Comparison of ENCODE assay signal across 13 cellular contexts in genomic region chr5:172856336-172856735, GRCh38. TPM values are rescaled to one million over a fixed set of nuclear protein-coding genes. Genes with fewer than 3 reads are reported as not detected.
DNase-seq lines count a peak whose midpoint lies in the region; ATAC-seq and TF ChIP-seq lines count a peak whose summit lies in the region.
"Had no signal": no experiment of that assay in that cellular context is flagged by ENCODE, and none has a peak within 500 bp of the region (broad histone marks: within the 10 kb centered on the region; RNA-seq: fewer than 3 reads in every experiment).

No MANE protein-coding gene starts in this region.

- no peak overlapping the region for H4K5ac ChIP-seq in H9 (ENCODE audit: insufficient read length, low read depth, low read length)

- H3K9me3 Mint-ChIP-seq in H9 (no peaks in the 10 kb centered on the region), brain (no peaks in the 10 kb centered on the region), memory B cell (no peaks in the 10 kb centered on the region)

- no peak overlapping the region for H3K4me3 Mint-ChIP-seq in H9
- no peak overlapping the region for H3K4me3 Mint-ChIP-seq in brain
- no peak overlapping the region for H3K4me3 Mint-ChIP-seq in memory B cell

- H2BK15ac ChIP-seq in H9 (ENCODE audit: low read depth, low read length), result no peak overlapping the region

- H4K91ac ChIP-seq in H9 (ENCODE audit: insufficient read length, low read depth, low read length), result no peak overlapping the region

- no peak overlapping the region for H2BK12ac ChIP-seq in H9 (ENCODE audit: insufficient read length, low read depth, low read length)

- H3K4me1 ChIP-seq in H9 (ENCODE audit: insufficient read depth, low read length), result no peaks in the 10 kb centered on the region
- H3K4me1 ChIP-seq in stomach, result peaks cover 89 to 100% (median 96%) of the 10 kb centered on the region in 4 donors
- H3K4me1 ChIP-seq: SJCRH30 had no signal

- H3K36me3 ChIP-seq in stomach, result no peaks in the 10 kb centered on the region
- H3K36me3 ChIP-seq: SJCRH30 had no signal

- no peak overlapping the region for H3T11ph ChIP-seq in H9 (ENCODE audit: low read length)

- no peak overlapping the region for H2BK20ac ChIP-seq in H9 (ENCODE audit: low read depth, low read length, poor library complexity, severe bottlenecking)

- no peak for DNase-seq in H9
- DNase-seq in memory B cell (ENCODE audit: low spot score in 2 of 2), result no peak
- no peak for DNase-seq in stomach
- DNase-seq in NCI-H1417 (lab: John Stamatoyannopoulos, UW), result no peak
- no peak for DNase-seq in HuH-7 (ENCODE audit: low spot score)
- DNase-seq: activated CD8-positive, alpha-beta memory T cell treated with anti-CD3 and anti-CD28 coated beads, Interleukin-2, amount 50 U/mL, for 48 hours; effector CD8-positive, alpha-beta T cell; NCI-H1436 treated with DMSO at 0.1 percent for 48 hours; NCI-H526; SJCRH30 had no signal

- no peak overlapping the region for H3K4me2 ChIP-seq in H9 (ENCODE audit: insufficient read depth, insufficient read length, low read length)

- peak overlapping the region in 2 of 3 experiments; percentile 11 to 21; a peak in 3 of 7 replicates for H3K27ac Mint-ChIP-seq in H9
- peak overlapping the region in 4 of 5 experiments; percentile 0 to 56 (median 22) for H3K27ac Mint-ChIP-seq in brain
- peak overlapping the region; percentile 19 for H3K27ac Mint-ChIP-seq in memory B cell

- H3K27ac ChIP-seq in H9 (ENCODE audit: insufficient read length, low read depth, low read length), result no peak overlapping the region
- H3K27ac ChIP-seq in stomach, result peak overlapping the region; percentile 40 to 98 (median 94)
- H3K27ac ChIP-seq: SJCRH30 had no signal

- no peaks in the 10 kb centered on the region for H3K27me3 ChIP-seq in H9 (ENCODE audit: insufficient read depth, low read length)
- no peaks in the 10 kb centered on the region for H3K27me3 ChIP-seq in stomach
- H3K27me3 ChIP-seq: SJCRH30 had no signal

- H3K79me1 ChIP-seq in H9 (ENCODE audit: insufficient read depth, low read depth, low read length, poor library complexity, severe bottlenecking), result peaks cover 6% of the 10 kb centered on the region

- TF ChIP-seq EP300 in stomach (IDR thresholded peaks at IDR 0.05), result no peak

- no peak overlapping the region for H3K4me3 ChIP-seq in stomach
- H3K4me3 ChIP-seq: SJCRH30 had no signal

- no peak overlapping the region for H3K23ac ChIP-seq in H9 (ENCODE audit: insufficient read length, low read depth, low read length)

- no peak overlapping the region for H3K14ac ChIP-seq in H9 (ENCODE audit: insufficient read depth, low read length)

- no peak overlapping the region for H2AFZ ChIP-seq in H9 (ENCODE audit: low read length)

- H3K9me3 ChIP-seq in H9 (ENCODE audit: control insufficient read depth, low read depth, low read length) (no peaks in the 10 kb centered on the region), stomach (no peaks in the 10 kb centered on the region)
- H3K9me3 ChIP-seq: SJCRH30 had no signal

- intact Hi-C loops in stomach (cut with DNase I; ENCODE audit: low total_unique reads), result no loop called here

- H3K36me3 Mint-ChIP-seq in H9 (ENCODE audit: insufficient read depth in 1 of 3, low read depth in 3 of 3) (peaks cover 7 to 10% (median 9%) of the 10 kb centered on the region in 3 experiments; a peak in 5 of 7 replicates), brain (no peaks in the 10 kb centered on the region), memory B cell (peaks cover 14% of the 10 kb centered on the region)

- peaks cover 3% of the 10 kb centered on the region for H3K23me2 ChIP-seq in H9 (ENCODE audit: insufficient read length, low read depth, low read length, poor library complexity, severe bottlenecking)

- ATAC-seq in memory B cell (ENCODE audit: low read depth) (no peak), HG03457 (IDR thresholded peaks at IDR 0.05; ENCODE audit: unreplicated experiment) (no peak), HG02973 (IDR thresholded peaks at IDR 0.05; ENCODE audit: unreplicated experiment) (no peak)

- no peak overlapping the region for H3K56ac ChIP-seq in H9 (ENCODE audit: insufficient read length, low read depth, low read length)

- H2AK5ac ChIP-seq in H9 (ENCODE audit: insufficient read length, low read length), result no peak overlapping the region

- H3K79me2 ChIP-seq in H9 (ENCODE audit: insufficient read depth, low read length), result peaks cover 8% of the 10 kb centered on the region; the same call in 1 of the 2 replicates

- H3K18ac ChIP-seq in H9 (ENCODE audit: insufficient read length, low read depth, low read length), result no peak overlapping the region

- WGBS in H9 (ENCODE audit: extremely low coverage, insufficient read length, low lambda C conversion rate), result no CpG with 5 or more reads among the region's 4 CpGs
- 91 to 99% (median 95%) methylated on average over 4 of the region's 4 CpGs for WGBS in stomach, 5 donors

- TF ChIP-seq CTCF in H9 (conservative IDR thresholded peaks at IDR 0.05) (no peak), brain (conservative IDR thresholded peaks at IDR 0.05) (no peak), stomach (IDR thresholded peaks at IDR 0.05) (no peak)

- no peak overlapping the region for H3K4ac ChIP-seq in H9 (ENCODE audit: low read depth, low read length)

- no peak overlapping the region for H3K9ac ChIP-seq in H9 (ENCODE audit: extremely low read depth, insufficient read length, low read length)

- no peak overlapping the region for H2BK120ac ChIP-seq in H9 (ENCODE audit: low read depth, low read length, poor library complexity, severe bottlenecking)

- H2BK5ac ChIP-seq in H9 (ENCODE audit: insufficient read length, low read length), result no peak overlapping the region

- H3K4me1 Mint-ChIP-seq in H9 (peaks cover 14 to 21% of the 10 kb centered on the region in 2 experiments), brain (peaks cover 41% of the 10 kb centered on the region), memory B cell (peaks cover 44% of the 10 kb centered on the region)

- H4K8ac ChIP-seq in H9 (replicated peaks; ENCODE audit: insufficient read length, low read depth, low read length), result no peak overlapping the region

- peaks cover 3% of the 10 kb centered on the region for H4K20me1 ChIP-seq in H9 (ENCODE audit: control insufficient read depth, insufficient read depth, insufficient read length)

- no peak for TF ChIP-seq POLR2A in stomach (IDR thresholded peaks at IDR 0.05)

- H3K27me3 Mint-ChIP-seq in H9 (ENCODE audit: low read depth) (no peaks in the 10 kb centered on the region), brain (peaks cover 5% of the 10 kb centered on the region), memory B cell (no peaks in the 10 kb centered on the region)

RNA-seq across cellular contexts. Expression of gene ERGIC1, which starts 22.3 kb away (rescaled TPM):
- 74.2 and 77.0 TPM in 2 replicates for total RNA-seq in H9 (2021)
- 73.3 TPM for polyA plus RNA-seq in brain (ENCODE audit: insufficient read depth, low read depth, low replicate concordance)
- total RNA-seq in stomach, result 100 to 1,000 TPM in 4 of 5 donors, 10 to 100 TPM in 1; 98.8 to 293 (median 137) TPM
- 10 to 100 TPM; 54.5 to 95.3 (median 83.7) TPM for polyA plus RNA-seq in stomach
